ENCODE assay signal across 14 cellular contexts in genomic region chr20:34368547-34368946, GRCh38. TPM values are rescaled to one million over a fixed set of nuclear protein-coding genes. Genes with fewer than 3 reads are reported as not detected.
DNase-seq lines count a peak whose midpoint lies in the region; ATAC-seq and TF ChIP-seq lines count a peak whose summit lies in the region.
"Had no signal": no experiment of that assay in that cellular context is flagged by ENCODE, and none has a peak within 500 bp of the region (broad histone marks: within the 10 kb centered on the region; RNA-seq: fewer than 3 reads in every experiment).

No MANE protein-coding gene starts in this region.

- WGBS in mammary epithelial cell (ENCODE audit: low coverage, missing lambda C conversion rate): 66% methylated on average over 4 of the region's 4 CpGs

- H3K27ac Mint-ChIP-seq in CD8-positive, alpha-beta T cell: peak overlapping the region; percentile 84
- peak overlapping the region in 9 of 10 donors; percentile 13 to 87 (median 57) for H3K27ac Mint-ChIP-seq in naive thymus-derived CD8-positive, alpha-beta T cell
- H3K27ac Mint-ChIP-seq: neural progenitor cell had no signal

- no peak overlapping the region for H3K9ac ChIP-seq in mammary epithelial cell (ENCODE audit: insufficient read depth, low read length)
- H3K9ac ChIP-seq: neural progenitor cell had no signal

- ATAC-seq in CD8-positive, alpha-beta T cell: no peak
- no peak for ATAC-seq in naive thymus-derived CD8-positive, alpha-beta T cell
- ATAC-seq in GM18505 (IDR thresholded peaks at IDR 0.05; ENCODE audit: unreplicated experiment): no peak
- ATAC-seq: left cardiac atrium had no signal

- in situ Hi-C loops in mammary epithelial cell (cut with MboI; ENCODE audit: low sequenced_read_pairs in 2 of 2): loop anchor here in 1 of 2 donors (10.0 kb wide), 1 partner anchor 54 kb away; no protein-coding TSS in a partner anchor

- no peaks in the 10 kb centered on the region for H3K27me3 ChIP-seq in CD8-positive, alpha-beta T cell (ENCODE audit: insufficient read depth, low read length)
- H3K27me3 ChIP-seq in mammary epithelial cell (ENCODE audit: insufficient read depth, low read length): no peaks in the 10 kb centered on the region
- H3K27me3 ChIP-seq: neural progenitor cell had no signal

- no TSS peak for BruUV-seq in mammary epithelial cell (replicated peaks; lab: Mats Ljungman, UMichigan)

- no peak overlapping the region for H3K4me3 Mint-ChIP-seq in CD8-positive, alpha-beta T cell
- peak overlapping the region in 1 of 10 donors; percentile 62 for H3K4me3 Mint-ChIP-seq in naive thymus-derived CD8-positive, alpha-beta T cell
- H3K4me3 Mint-ChIP-seq: neural progenitor cell had no signal

- no peaks in the 10 kb centered on the region for H3K27me3 Mint-ChIP-seq in CD8-positive, alpha-beta T cell (ENCODE audit: low read depth)
- no peaks in the 10 kb centered on the region for H3K27me3 Mint-ChIP-seq in naive thymus-derived CD8-positive, alpha-beta T cell

- no peak overlapping the region for H2AFZ ChIP-seq in mammary epithelial cell (ENCODE audit: low read depth, low read length)
- H2AFZ ChIP-seq: neural progenitor cell had no signal

- H3K4me1 ChIP-seq in CD8-positive, alpha-beta T cell (ENCODE audit: insufficient read depth, low read length): peaks cover 43% of the 10 kb centered on the region
- H3K4me1 ChIP-seq in mammary epithelial cell (ENCODE audit: insufficient read depth, low read length): peaks cover 47% of the 10 kb centered on the region

- DNase-seq in CD8-positive, alpha-beta T cell: no peak
- DNase-seq in HT-29 (ENCODE audit: low spot score): peak; percentile 33
- no peak for DNase-seq in mammary epithelial cell
- DNase-seq in naive thymus-derived CD8-positive, alpha-beta T cell: no peak
- no peak for DNase-seq in NCI-H2081 treated with DMSO at 0.1 percent for 48 hours (lab: John Stamatoyannopoulos, UW)
- no peak for DNase-seq in globus pallidus (ENCODE audit: low spot score)
- DNase-seq in HuH-7.5 (ENCODE audit: low spot score): no peak
- DNase-seq: left cardiac atrium, NCI-H2029 treated with DMSO at 0.1 percent for 48 hours, NCI-H82, Right ventricle myocardium superior had no signal

- POLR2A ChIA-PET in CD8-positive, alpha-beta T cell (lab: Charles Lee): no interaction called here
- POLR2A ChIA-PET in naive thymus-derived CD8-positive, alpha-beta T cell (lab: Charles Lee): no interaction called here

- no peaks in the 10 kb centered on the region for H3K9me3 ChIP-seq in CD8-positive, alpha-beta T cell (ENCODE audit: low read length)
- no peaks in the 10 kb centered on the region for H3K9me3 ChIP-seq in mammary epithelial cell (replicated peaks; ENCODE audit: insufficient read depth, low read length)
- H3K9me3 ChIP-seq: thoracic aorta had no signal

- no peak for TF ChIP-seq POLR2A in GM18505 (IDR thresholded peaks at IDR 0.05; ENCODE audit: borderline replicate concordance, extremely low read depth, insufficient read depth, insufficient read length)

- H3K9me3 Mint-ChIP-seq in CD8-positive, alpha-beta T cell: no peaks in the 10 kb centered on the region
- H3K9me3 Mint-ChIP-seq in naive thymus-derived CD8-positive, alpha-beta T cell: no peaks in the 10 kb centered on the region
- H3K9me3 Mint-ChIP-seq: neural progenitor cell had no signal

- peaks cover 61% of the 10 kb centered on the region for H3K4me1 Mint-ChIP-seq in CD8-positive, alpha-beta T cell (ENCODE audit: low read depth)
- H3K4me1 Mint-ChIP-seq in naive thymus-derived CD8-positive, alpha-beta T cell: peaks cover 17 to 60% (median 53%) of the 10 kb centered on the region in 4 donors

- CTCF ChIA-PET in CD8-positive, alpha-beta T cell (lab: Charles Lee): no interaction called here
- CTCF ChIA-PET in mammary epithelial cell (lab: Charles Lee; ENCODE audit: low non-redundant PET): no interaction called here

- TF ChIP-seq CTCF in CD8-positive, alpha-beta T cell (IDR thresholded peaks at IDR 0.05): no peak
- TF ChIP-seq CTCF in mammary epithelial cell (conservative IDR thresholded peaks at IDR 0.05 in 1 of 2, IDR thresholded peaks at IDR 0.05 in 1 of 2; ENCODE audit: extremely low read depth in 1 of 2, insufficient read depth in 1 of 2, low read depth in 1 of 2, low read length in 2 of 2): no peak

- peaks cover 44% of the 10 kb centered on the region for H3K36me3 Mint-ChIP-seq in CD8-positive, alpha-beta T cell
- peaks cover 4 to 53% (median 9%) of the 10 kb centered on the region in 3 donors for H3K36me3 Mint-ChIP-seq in naive thymus-derived CD8-positive, alpha-beta T cell

- no peak overlapping the region for H3K4me3 ChIP-seq in CD8-positive, alpha-beta T cell (ENCODE audit: low read depth, low read length)
- H3K4me3 ChIP-seq in mammary epithelial cell (replicated peaks in 1 of 3; ENCODE audit: insufficient read depth in 1 of 3, low read depth in 2 of 3, low read length in 3 of 3): no peak overlapping the region
- H3K4me3 ChIP-seq: neural progenitor cell, thoracic aorta had no signal

- peaks cover 10% of the 10 kb centered on the region for H3K36me3 ChIP-seq in CD8-positive, alpha-beta T cell (ENCODE audit: insufficient read depth, low read length)
- peaks cover 31% of the 10 kb centered on the region for H3K36me3 ChIP-seq in mammary epithelial cell (ENCODE audit: insufficient read depth, low read length)

- no peak overlapping the region for H3K27ac ChIP-seq in CD8-positive, alpha-beta T cell (ENCODE audit: low read depth, low read length)
- peak overlapping the region; percentile 22 for H3K27ac ChIP-seq in mammary epithelial cell (ENCODE audit: insufficient read depth, low read depth, low read length)
- H3K27ac ChIP-seq: neural progenitor cell, thoracic aorta had no signal

- peak overlapping the region; percentile 37 for H3K4me2 ChIP-seq in mammary epithelial cell (ENCODE audit: insufficient read depth, low read depth, low read length)
- H3K4me2 ChIP-seq: neural progenitor cell had no signal

- H4K20me1 ChIP-seq in mammary epithelial cell (ENCODE audit: insufficient read depth, low read length): no peaks in the 10 kb centered on the region

- dilution Hi-C loops in mammary epithelial cell (cut with HindIII; ENCODE audit: low sequenced_read_pairs): loop anchor here (5.0 kb wide), 1 partner anchor 39 kb away; no protein-coding TSS in a partner anchor

- peaks cover 95% of the 10 kb centered on the region for H3K79me2 ChIP-seq in mammary epithelial cell (ENCODE audit: insufficient read depth, low read length)

- intact Hi-C loops in CD8-positive, alpha-beta T cell (cut with DNase I, micrococcal nuclease): loop anchor here in 1 of 2 experiments (10.0 kb wide), 1 partner anchor 1586 kb away; the partner anchor contains the start of gene SCAND1
- intact Hi-C loops in mammary epithelial cell (cut with micrococcal nuclease): no loop called here

RNA-seq across cellular contexts. Expression of gene ITCH, which starts 5.5 kb away (rescaled TPM):
- total RNA-seq in CD8-positive, alpha-beta T cell: 10 to 100 TPM; 50.4 to 55.2 TPM
- 19.3 and 25.1 TPM in 2 replicates for total RNA-seq in HT-29 (2014; rRNA removed; shearing (Covaris generic))
- 100 to 1,000 TPM in 1 of 2 donors, 10 to 100 TPM in 1; 91.4 to 127 TPM for total RNA-seq in mammary epithelial cell
- polyA plus RNA-seq in mammary epithelial cell: 25.0 TPM
- 52.5 TPM for polyA minus RNA-seq in mammary epithelial cell
- total RNA-seq in naive thymus-derived CD8-positive, alpha-beta T cell: 10 to 100 TPM; 73.2 to 75.9 TPM
- polyA plus RNA-seq in naive thymus-derived CD8-positive, alpha-beta T cell: 10 to 100 TPM; 12.6 to 19.6 (median 12.8) TPM
